ENCODE assay signal across 1 cellular context in the genomic region with DNA sequence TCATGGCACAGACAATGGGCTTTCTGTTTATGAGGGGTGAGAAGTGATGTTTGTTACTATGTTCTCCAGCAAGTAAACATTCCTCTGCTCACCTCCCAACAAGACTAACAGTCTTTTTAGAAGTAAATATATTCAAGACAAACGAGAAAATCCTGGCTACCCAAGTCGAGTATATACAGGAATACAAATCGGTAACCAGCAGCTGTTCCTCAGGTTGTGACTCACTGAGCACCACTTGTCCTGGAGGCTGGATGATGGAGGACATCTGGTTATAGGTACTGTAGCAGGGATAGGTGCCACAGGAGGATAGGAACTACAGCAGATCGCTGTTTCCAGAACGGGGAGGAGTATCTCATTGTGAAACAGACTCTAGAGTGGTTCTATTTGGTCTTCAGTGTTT.
TF ChIP-seq lines count a peak whose summit lies in the region.

No MANE protein-coding gene starts in this region.

TF ChIP-seq in HepG2, 621 proteins besides CTCF, POLR2A, EP300 and RAD21:
- TF ChIP-seq JUN (CRISPR knock-in tag; IDR thresholded peaks at IDR 0.05): no peak
- TF ChIP-seq ZNF687 (CRISPR knock-in tag; IDR thresholded peaks at IDR 0.05): no peak
- TF ChIP-seq TEAD3 (CRISPR knock-in tag; optimal IDR thresholded peaks at IDR 0.05; ENCODE audit: borderline replicate concordance): no peak
- TF ChIP-seq KLF11 (CRISPR knock-in tag; IDR thresholded peaks at IDR 0.05): no peak
- TF ChIP-seq DNMT1 (CRISPR knock-in tag; IDR thresholded peaks at IDR 0.05): no peak
- no peak for TF ChIP-seq KMT2A (CRISPR knock-in tag; IDR thresholded peaks at IDR 0.05)
- no peak for TF ChIP-seq SMARCE1 (IDR thresholded peaks at IDR 0.05; ENCODE audit: borderline replicate concordance)
- no peak for TF ChIP-seq ZNF816 (CRISPR knock-in tag; IDR thresholded peaks at IDR 0.05; ENCODE audit: borderline replicate concordance)
- no peak for TF ChIP-seq ZHX1 (CRISPR knock-in tag; IDR thresholded peaks at IDR 0.05; ENCODE audit: low read depth)
- TF ChIP-seq NFATC3 (CRISPR knock-in tag; IDR thresholded peaks at IDR 0.05): no peak
- TF ChIP-seq ZSCAN31 (CRISPR knock-in tag; IDR thresholded peaks at IDR 0.05; ENCODE audit: low read depth): no peak
- no peak for TF ChIP-seq ZFP36 (IDR thresholded peaks at IDR 0.05; ENCODE audit: borderline replicate concordance, low read depth, low read length, partially characterized antibody)
- TF ChIP-seq, protein P1, sequence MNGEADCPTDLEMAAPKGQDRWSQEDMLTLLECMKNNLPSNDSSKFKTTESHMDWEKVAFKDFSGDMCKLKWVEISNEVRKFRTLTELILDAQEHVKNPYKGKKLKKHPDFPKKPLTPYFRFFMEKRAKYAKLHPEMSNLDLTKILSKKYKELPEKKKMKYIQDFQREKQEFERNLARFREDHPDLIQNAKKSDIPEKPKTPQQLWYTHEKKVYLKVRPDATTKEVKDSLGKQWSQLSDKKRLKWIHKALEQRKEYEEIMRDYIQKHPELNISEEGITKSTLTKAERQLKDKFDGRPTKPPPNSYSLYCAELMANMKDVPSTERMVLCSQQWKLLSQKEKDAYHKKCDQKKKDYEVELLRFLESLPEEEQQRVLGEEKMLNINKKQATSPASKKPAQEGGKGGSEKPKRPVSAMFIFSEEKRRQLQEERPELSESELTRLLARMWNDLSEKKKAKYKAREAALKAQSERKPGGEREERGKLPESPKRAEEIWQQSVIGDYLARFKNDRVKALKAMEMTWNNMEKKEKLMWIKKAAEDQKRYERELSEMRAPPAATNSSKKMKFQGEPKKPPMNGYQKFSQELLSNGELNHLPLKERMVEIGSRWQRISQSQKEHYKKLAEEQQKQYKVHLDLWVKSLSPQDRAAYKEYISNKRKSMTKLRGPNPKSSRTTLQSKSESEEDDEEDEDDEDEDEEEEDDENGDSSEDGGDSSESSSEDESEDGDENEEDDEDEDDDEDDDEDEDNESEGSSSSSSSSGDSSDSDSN (CRISPR knock-in tag; IDR thresholded peaks at IDR 0.05): no peak
